28 cellular contexts compared by ENCODE assay signal in the genomic region with DNA sequence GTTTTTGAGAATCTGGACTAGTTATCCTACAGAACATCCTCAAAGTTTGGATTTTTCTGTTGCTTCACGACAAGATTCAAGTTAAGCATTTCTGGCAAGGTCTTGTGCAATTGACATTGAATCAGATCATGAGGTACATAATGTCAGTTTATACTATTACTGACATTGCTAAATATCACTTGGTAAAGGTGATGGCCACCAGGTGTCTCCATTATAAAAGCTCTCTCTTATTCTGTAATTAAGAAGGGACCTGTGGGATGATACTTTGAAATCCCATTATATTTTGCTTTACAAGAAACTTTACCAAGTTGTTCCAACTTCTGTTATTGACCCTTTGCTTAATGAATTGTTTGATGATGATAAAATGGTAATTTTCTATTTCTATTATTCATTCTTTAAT.
DNase-seq lines count a peak whose midpoint lies in the region; ATAC-seq and TF ChIP-seq lines count a peak whose summit lies in the region.
"Had no signal": no experiment of that assay in that cellular context is flagged by ENCODE, and none has a peak within 500 bp of the region (broad histone marks: within the 10 kb centered on the region; RNA-seq: fewer than 3 reads in every experiment).

No MANE protein-coding gene starts in this region.

- no peak overlapping the region for H3K27ac Mint-ChIP-seq in activated CD4-positive, alpha-beta T cell treated with anti-CD3 and anti-CD28 coated beads, Interleukin-2, amount 10 ng/mL, durations not matched to agents 7 days and 5 days
- H3K27ac Mint-ChIP-seq: activated naive CD4-positive, alpha-beta T cell treated with anti-CD3 and anti-CD28 coated beads, Interleukin-2, amount 50 U/mL, for 24 hours; B cell; stimulated activated memory B cell treated with anti-CD40 and anti-IgM and Interleukin-4, amounts not matched to agents 10 μg/mL and 1 μg/mL and 100 μg/mL, for 72 hours had no signal

- no peaks in the 10 kb centered on the region for H3K36me3 Mint-ChIP-seq in activated CD4-positive, alpha-beta T cell treated with anti-CD3 and anti-CD28 coated beads, Interleukin-2, amount 10 ng/mL, durations not matched to agents 7 days and 5 days (ENCODE audit: low read depth)
- H3K36me3 Mint-ChIP-seq: activated naive CD4-positive, alpha-beta T cell treated with anti-CD3 and anti-CD28 coated beads, Interleukin-2, amount 50 U/mL, for 24 hours; CD8-positive, alpha-beta memory T cell; stimulated activated memory B cell treated with anti-CD40 and anti-IgM and Interleukin-4, amounts not matched to agents 10 μg/mL and 1 μg/mL and 100 μg/mL, for 72 hours had no signal

- H3K9me3 Mint-ChIP-seq in activated CD4-positive, alpha-beta T cell treated with anti-CD3 and anti-CD28 coated beads, Interleukin-2, amount 10 ng/mL, durations not matched to agents 7 days and 5 days, result no peaks in the 10 kb centered on the region
- H3K9me3 Mint-ChIP-seq: neural crest cell; stimulated activated memory B cell treated with anti-CD40 and anti-IgM and Interleukin-4, amounts not matched to agents 10 μg/mL and 1 μg/mL and 100 μg/mL, for 72 hours had no signal

- ATAC-seq in foreskin keratinocyte (no peak), GM19351 (IDR thresholded peaks at IDR 0.05; ENCODE audit: unreplicated experiment) (no peak)
- ATAC-seq: stimulated activated memory B cell treated with anti-CD40 and anti-IgM and Interleukin-4, amounts not matched to agents 10 μg/mL and 1 μg/mL and 100 μg/mL, for 72 hours had no signal

- H3K4me1 ChIP-seq in foreskin keratinocyte, result no peaks in the 10 kb centered on the region

- H3K27me3 Mint-ChIP-seq in activated CD4-positive, alpha-beta T cell treated with anti-CD3 and anti-CD28 coated beads, Interleukin-2, amount 10 ng/mL, durations not matched to agents 7 days and 5 days, result no peaks in the 10 kb centered on the region
- H3K27me3 Mint-ChIP-seq: activated naive CD4-positive, alpha-beta T cell treated with anti-CD3 and anti-CD28 coated beads, Interleukin-2, amount 50 U/mL, for 24 hours; CD8-positive, alpha-beta memory T cell; stimulated activated memory B cell treated with anti-CD40 and anti-IgM and Interleukin-4, amounts not matched to agents 10 μg/mL and 1 μg/mL and 100 μg/mL, for 72 hours had no signal

- CTCF ChIA-PET in activated CD4-positive, alpha-beta T cell treated with anti-CD3 and anti-CD28 coated beads, Interleukin-2, amount 10 ng/mL, durations not matched to agents 7 days and 5 days (lab: Charles Lee), result no interaction called here

- peaks cover 7% of the 10 kb centered on the region for H3K4me1 Mint-ChIP-seq in activated CD4-positive, alpha-beta T cell treated with anti-CD3 and anti-CD28 coated beads, Interleukin-2, amount 10 ng/mL, durations not matched to agents 7 days and 5 days

- peak; percentile 27 for TF ChIP-seq CTCF in foreskin keratinocyte (conservative IDR thresholded peaks at IDR 0.05)

- no peak overlapping the region for H3K27ac ChIP-seq in foreskin keratinocyte
- H3K27ac ChIP-seq: brain microvascular endothelial cell, pancreas, SJCRH30 had no signal

- no peaks in the 10 kb centered on the region for H3K27me3 ChIP-seq in foreskin keratinocyte
- H3K27me3 ChIP-seq: brain microvascular endothelial cell, MG63, pancreas, SJCRH30 had no signal

- POLR2A ChIA-PET in activated CD4-positive, alpha-beta T cell treated with anti-CD3 and anti-CD28 coated beads, Interleukin-2, amount 10 ng/mL, durations not matched to agents 7 days and 5 days (lab: Charles Lee), result no interaction called here

- DNase-seq in NCI-H510A treated with DMSO at 0.1 percent for 48 hours (lab: John Stamatoyannopoulos, UW) (peak; percentile 9), NCI-H510A (lab: John Stamatoyannopoulos, UW) (no peak), DMS53 treated with DMSO at 0.1 percent for 48 hours (lab: John Stamatoyannopoulos, UW; ENCODE audit: unreplicated experiment) (peak; percentile 8), NCI-H69 (lab: John Stamatoyannopoulos, UW) (peak; percentile 65), foreskin keratinocyte (no peak), anterior cingulate cortex (lab: John Stamatoyannopoulos, UW) (no peak)
- no peak for DNase-seq in activated CD4-positive, alpha-beta T cell treated with anti-CD3 and anti-CD28 coated beads, Interleukin-2, amount 10 ng/mL, durations not matched to agents 7 days and 5 days
- DNase-seq: ACHN; activated CD4-positive, alpha-beta T cell treated with anti-CD3 and anti-CD28 coated beads for 4 hours; activated CD8-positive, alpha-beta memory T cell treated with anti-CD3 and anti-CD28 coated beads for 24 hours; amniotic stem cell; brain microvascular endothelial cell; DMS79; GF-D8; mesendoderm; MG63; NCI-H2081; pancreas; SJCRH30; SW 1271; T-helper 9 cell; trophoblast cell had no signal

- H3K4me3 Mint-ChIP-seq in activated CD4-positive, alpha-beta T cell treated with anti-CD3 and anti-CD28 coated beads, Interleukin-2, amount 10 ng/mL, durations not matched to agents 7 days and 5 days, result no peak overlapping the region
- H3K4me3 Mint-ChIP-seq: activated naive CD4-positive, alpha-beta T cell treated with anti-CD3 and anti-CD28 coated beads, Interleukin-2, amount 50 U/mL, for 24 hours; B cell; neural crest cell had no signal

Comparison
In these comparisons a context has a peak if more than half of its experiments do, and no peak if none do; other contexts are left out.
1. DNase-seq: peak in NCI-H510A treated with DMSO at 0.1 percent for 48 hours (single experiment), DMS53 treated with DMSO at 0.1 percent for 48 hours (single experiment) and NCI-H69 (single experiment); none in NCI-H510A (single experiment), foreskin keratinocyte (0 of 2), anterior cingulate cortex (0 of 58) and activated CD4-positive, alpha-beta T cell treated with anti-CD3 and anti-CD28 coated beads, Interleukin-2, amount 10 ng/mL, durations not matched to agents 7 days and 5 days (single experiment).